ENCODE assay signal across 13 cellular contexts in genomic region chr16:72590179-72590937, GRCh38.
DNase-seq lines count a peak whose midpoint lies in the region; ATAC-seq, FAIRE-seq and TF ChIP-seq lines count a peak whose summit lies in the region.
"Had no signal": no experiment of that assay in that cellular context is flagged by ENCODE, and none has a peak within 500 bp of the region (broad histone marks: within the 10 kb centered on the region; RNA-seq: fewer than 3 reads in every experiment).

No MANE protein-coding gene starts in this region.

- no peaks in the 10 kb centered on the region for H3K9me3 ChIP-seq in T-helper 17 cell (ENCODE audit: control insufficient read depth, low read length, poor library complexity, severe bottlenecking)
- H3K9me3 ChIP-seq: body of pancreas had no signal

- in situ Hi-C loops in GM13977 (cut with MboI; ENCODE audit: low pct_unique_long_range_greater_than_20kb, low sequenced_read_pairs, unreplicated experiment), result no loop called here

- H3K27me3 Mint-ChIP-seq in T-helper 17 cell (no peaks in the 10 kb centered on the region), nephron progenitor cell (ENCODE audit: low read depth, poor library complexity) (peaks cover 4% of the 10 kb centered on the region)
- H3K27me3 Mint-ChIP-seq: CD4-positive, alpha-beta memory T cell had no signal

- ATAC-seq in GM19468 (IDR thresholded peaks at IDR 0.05; ENCODE audit: extremely low read depth, unreplicated experiment) (peak; percentile 70), HG03039 (IDR thresholded peaks at IDR 0.05; ENCODE audit: unreplicated experiment) (peak; percentile 76), T-helper 17 cell (peak; percentile 39)
- ATAC-seq: body of pancreas had no signal

- DNase-seq in GM13977 (ENCODE audit: low spot score) (peak; percentile 47), T-helper 17 cell (no peak), H54 (ENCODE audit: insufficient read length, low spot score) (no peak), glomerular visceral epithelial cell (ENCODE audit: extremely low spot score) (no peak), NCI-H1694 treated with DMSO at 0.1 percent for 48 hours (lab: John Stamatoyannopoulos, UW) (no peak), nephron progenitor cell (no peak)
- DNase-seq: body of pancreas; CD4-positive, alpha-beta memory T cell; foreskin melanocyte; GM23248; NCI-H1048 had no signal

- H3K4me3 Mint-ChIP-seq in T-helper 17 cell, result no peak overlapping the region
- H3K4me3 Mint-ChIP-seq in nephron progenitor cell, result no peak overlapping the region
- H3K4me3 Mint-ChIP-seq: CD4-positive, alpha-beta memory T cell had no signal

- H3K4me1 Mint-ChIP-seq in T-helper 17 cell, result no peaks in the 10 kb centered on the region
- no peaks in the 10 kb centered on the region for H3K4me1 Mint-ChIP-seq in nephron progenitor cell
- H3K4me1 Mint-ChIP-seq: CD4-positive, alpha-beta memory T cell had no signal

- TF ChIP-seq POLR2A in H54 (IDR thresholded peaks at IDR 0.05; ENCODE audit: low read depth, low read length), result no peak

- FAIRE-seq in H54 (lab: Jason Lieb, UNC), result no peak

- TF ChIP-seq CTCF in GM13977 (IDR thresholded peaks at IDR 0.05; ENCODE audit: extremely low read depth, insufficient read depth, missing control alignments) (no peak), nephron progenitor cell (IDR thresholded peaks at IDR 0.05) (no peak)

- no peak overlapping the region for H3K27ac Mint-ChIP-seq in T-helper 17 cell
- H3K27ac Mint-ChIP-seq in nephron progenitor cell, result no peak overlapping the region
- H3K27ac Mint-ChIP-seq: CD4-positive, alpha-beta memory T cell had no signal

- H3K36me3 Mint-ChIP-seq in T-helper 17 cell (ENCODE audit: low read depth) (no peaks in the 10 kb centered on the region), nephron progenitor cell (ENCODE audit: low read depth) (no peaks in the 10 kb centered on the region)
- H3K36me3 Mint-ChIP-seq: CD4-positive, alpha-beta memory T cell had no signal

- H3K9me3 Mint-ChIP-seq in nephron progenitor cell, result no peaks in the 10 kb centered on the region
